In genomic region chr6:11094411-11094851, GRCh38 we compare ENCODE assay signal across 8 cellular contexts. TPM values are rescaled to one million over a fixed set of nuclear protein-coding genes. Genes with fewer than 3 reads are reported as not detected.
DNase-seq lines count a peak whose midpoint lies in the region; ATAC-seq lines count a peak whose summit lies in the region.

No MANE protein-coding gene starts in this region.

- DNase-seq in DMS53 treated with DMSO at 0.1 percent for 48 hours (lab: John Stamatoyannopoulos, UW; ENCODE audit: unreplicated experiment) (peak; percentile 16), RPMI7951 (ENCODE audit: low read depth) (peak; percentile 59), amygdala (lab: John Stamatoyannopoulos, UW) (peak in 30 of 56 donors; percentile 4 to 60 (median 29)), skeletal muscle cell (ENCODE audit: low read depth) (no peak), NCI-H1930 (lab: John Stamatoyannopoulos, UW) (no peak)

- no peaks in the 10 kb centered on the region for H3K27me3 ChIP-seq in iPS-15b (ENCODE audit: control insufficient read depth, insufficient read depth, low read length)

- ATAC-seq in GM19395 (IDR thresholded peaks at IDR 0.05; ENCODE audit: unreplicated experiment) = peak; percentile 47
- peak; percentile 33 for ATAC-seq in HG03457 (IDR thresholded peaks at IDR 0.05; ENCODE audit: unreplicated experiment)

- H3K4me3 ChIP-seq in iPS-15b (ENCODE audit: low read depth, low read length) (peak overlapping the region; percentile 82), skeletal muscle cell (ENCODE audit: low read depth, low read length) (peak overlapping the region; percentile 82)

- no peaks in the 10 kb centered on the region for H3K9me3 ChIP-seq in iPS-15b (ENCODE audit: control insufficient read depth, insufficient read depth, low read length)

- H3K4me1 ChIP-seq in iPS-15b (ENCODE audit: control insufficient read depth, insufficient read depth, low read length) = peaks cover 3% of the 10 kb centered on the region

- no peaks in the 10 kb centered on the region for H3K36me3 ChIP-seq in iPS-15b (ENCODE audit: control insufficient read depth, insufficient read depth, low read length)

- peak overlapping the region; percentile 70 for H3K9ac ChIP-seq in iPS-15b (ENCODE audit: low read depth, low read length)

RNA-seq across cellular contexts. Expression of gene SMIM13, which starts 0.8 kb away (rescaled TPM):
- 13.1 and 16.6 TPM in 2 replicates for total RNA-seq in RPMI7951 (2014; rRNA removed; shearing (Covaris generic))

RNA-seq across cellular contexts. Expression of gene ERVFRD-1, which starts 17.1 kb away (rescaled TPM):
- total RNA-seq in RPMI7951 (2014; rRNA removed; shearing (Covaris generic)) = not detected in 2 replicates

RNA-seq across cellular contexts. Expression of gene ELOVL2, which starts 50.3 kb away (rescaled TPM):
- 0.59 and 1.2 TPM in 2 replicates for total RNA-seq in RPMI7951 (2014; rRNA removed; shearing (Covaris generic))

Comparison
In these comparisons a context has a peak if more than half of its experiments do, and no peak if none do; other contexts are left out.
1. DNase-seq: peak in DMS53 treated with DMSO at 0.1 percent for 48 hours (single experiment), RPMI7951 (single experiment) and amygdala (30 of 56); none in skeletal muscle cell (single experiment) and NCI-H1930 (0 of 2).